In genomic region chr2:232910376-232910775, GRCh38 we compare ENCODE assay signal across 5 cellular contexts.
"Had no signal": no experiment of that assay in that cellular context is flagged by ENCODE, and none has a peak within 500 bp of the region (broad histone marks: within the 10 kb centered on the region; RNA-seq: fewer than 3 reads in every experiment).

No MANE protein-coding gene starts in this region.

- DNase-seq: H9, HCEC 1CT, IMR-90 had no signal

- H3K4me3 ChIP-seq: GM23338, K562 had no signal
